8 cellular contexts compared by ENCODE assay signal in the genomic region with DNA sequence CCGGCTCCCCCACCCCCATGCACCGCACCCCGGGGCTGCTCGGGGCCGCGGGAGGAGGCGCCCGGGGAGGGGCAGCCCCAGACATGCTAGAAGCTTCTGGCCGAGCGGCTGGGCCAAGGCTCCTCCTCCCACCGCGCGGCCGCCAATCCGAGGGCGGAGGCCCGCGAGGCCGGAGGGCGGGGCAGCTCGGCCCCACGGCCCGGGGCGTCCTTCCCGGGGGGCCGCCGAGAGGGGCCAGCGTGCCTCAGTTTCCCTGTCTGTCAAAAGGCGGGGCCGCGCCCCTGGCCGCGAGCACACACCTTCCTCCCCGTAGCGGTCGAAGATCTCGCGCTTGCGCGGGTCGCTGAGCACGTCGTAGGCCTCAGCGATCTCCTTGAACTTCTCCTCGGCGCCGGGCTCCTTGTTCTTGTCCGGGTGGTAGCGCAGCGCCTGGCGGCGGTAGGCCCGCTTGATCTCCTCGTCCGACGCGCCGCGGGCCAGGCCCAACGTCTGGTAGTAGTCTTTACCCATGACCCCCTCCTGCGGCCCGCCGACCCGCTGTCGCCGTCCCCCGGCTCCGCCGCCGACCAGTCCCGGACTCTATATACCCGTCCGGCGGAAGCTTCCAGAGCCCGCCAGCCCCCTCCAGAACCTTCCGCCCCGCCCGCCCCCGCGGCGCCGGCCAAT. TPM values are rescaled to one million over a fixed set of nuclear protein-coding genes. Genes with fewer than 3 reads are reported as not detected.
A peak's percentile ranks its signal among the peaks of the same experiment; 100 is the strongest.
DNase-seq lines count a peak whose midpoint lies in the region; ATAC-seq, FAIRE-seq and TF ChIP-seq lines count a peak whose summit lies in the region.

A gene (minus strand): TSS at position 558 of the 666 bp plus-strand sequence. CDS start 48 bp downstream, at position 510.

- H3K79me2 ChIP-seq in ACC112 (ENCODE audit: control insufficient read depth, insufficient read depth, low read length, unreplicated experiment) (peaks cover 34% of the 10 kb centered on the region), endothelial cell of umbilical vein (ENCODE audit: control insufficient read depth, insufficient read depth, low read length) (peaks cover 33% of the 10 kb centered on the region)

- WGBS in mesodermal cell (ENCODE audit: insufficient coverage in 2 of 2), 2 experiments = 0% methylated on average over 40 to 64 of the region's 82 CpGs

- dilution Hi-C loops in endothelial cell of umbilical vein (cut with MboI; ENCODE audit: extremely low pct_ligation_motif_present, low sequenced_read_pairs) = no loop called here

- H3K27me3 ChIP-seq in ACC112 (ENCODE audit: insufficient read depth, low read length) = no peaks in the 10 kb centered on the region
- no peaks in the 10 kb centered on the region for H3K27me3 ChIP-seq in endothelial cell of umbilical vein (ENCODE audit: control insufficient read depth in 2 of 2, insufficient read depth in 2 of 2, low read length in 2 of 2)

- H2AFZ ChIP-seq in ACC112 (ENCODE audit: low read length, unreplicated experiment) (peak within 1 kb of the TSS; percentile 68), endothelial cell of umbilical vein (ENCODE audit: low read depth, low read length) (peak within 1 kb of the TSS; percentile 70)

- H3K9me3 ChIP-seq in endothelial cell of umbilical vein (replicated peaks; ENCODE audit: control insufficient read depth, insufficient read depth, low read length) (no peaks in the 10 kb centered on the region), mesodermal cell (ENCODE audit: control insufficient read depth, low read length) (no peaks in the 10 kb centered on the region)

- ATAC-seq in GM18505 (IDR thresholded peaks at IDR 0.05; ENCODE audit: unreplicated experiment) (peak; percentile 60), HG02884 (IDR thresholded peaks at IDR 0.05; ENCODE audit: unreplicated experiment) (peak; percentile 52)
- peak; percentile 74 for ATAC-seq in stimulated activated effector memory CD8-positive, alpha-beta T cell treated with anti-CD3 and anti-CD28 coated beads, Interleukin-12 subunit alpha, Interleukin-12 subunit beta, amount 100 ng/mL, for 72 hours

- TF ChIP-seq POLR2A in GM18505 (IDR thresholded peaks at IDR 0.05; ENCODE audit: borderline replicate concordance, extremely low read depth, insufficient read depth, insufficient read length) = peak; percentile 97
- peak; percentile 99 for TF ChIP-seq POLR2A in endothelial cell of umbilical vein (IDR thresholded peaks at IDR 0.05; ENCODE audit: low read depth, low read length)

- POLR2A ChIA-PET in endothelial cell of umbilical vein (lab: Charles Lee) = interaction anchor here (0.5 to 2.8 kb wide), 13 partner anchors 8 to 1739 kb away, joined by 3 to 27 read pairs (median 5); a partner anchor contains a TSS

- H3K36me3 Mint-ChIP-seq in stimulated activated effector memory CD8-positive, alpha-beta T cell treated with anti-CD3 and anti-CD28 coated beads, Interleukin-12 subunit alpha, Interleukin-12 subunit beta, amount 100 ng/mL, for 72 hours = peaks cover 74% of the 10 kb centered on the region

- DNase-seq in NCI-H2196 treated with DMSO at 0.1 percent for 48 hours (lab: John Stamatoyannopoulos, UW; ENCODE audit: unreplicated experiment) (peak; percentile 37), endothelial cell of umbilical vein (ENCODE audit: low read depth, low spot score) (peak; percentile 78)
- peak; percentile 68 to 77 for DNase-seq in activated CD4-positive, alpha-beta T cell treated with anti-CD3 and anti-CD28 coated beads, Interleukin-2, amount 50 U/mL, for 48 hours
- peak in 1 of 2 donors; percentile 77 for DNase-seq in stimulated activated effector memory CD8-positive, alpha-beta T cell treated with anti-CD3 and anti-CD28 coated beads, Interleukin-12 subunit alpha, Interleukin-12 subunit beta, amount 100 ng/mL, for 72 hours (ENCODE audit: low spot score in 2 of 2)

- H3K4me1 Mint-ChIP-seq in stimulated activated effector memory CD8-positive, alpha-beta T cell treated with anti-CD3 and anti-CD28 coated beads, Interleukin-12 subunit alpha, Interleukin-12 subunit beta, amount 100 ng/mL, for 72 hours = peaks cover 62% of the 10 kb centered on the region

- peak within 1 kb of the TSS; percentile 94 for H3K4me2 ChIP-seq in endothelial cell of umbilical vein (ENCODE audit: insufficient read depth, low read length)

- intact Hi-C loops in endothelial cell of umbilical vein (cut with micrococcal nuclease) = loop anchor here (1.0 kb wide), 3 partner anchors 11 to 22 kb away; a partner anchor contains a TSS

- H3K4me3 ChIP-seq in ACC112 (ENCODE audit: low read depth, low read length) (peak within 1 kb of the TSS; percentile 99), endothelial cell of umbilical vein (replicated peaks in 1 of 3; ENCODE audit: insufficient read depth in 1 of 3, low read depth in 1 of 3, low read length in 3 of 3) (peak within 1 kb of the TSS; percentile 59 to 93 (median 85)), mesodermal cell (ENCODE audit: extremely low read depth, insufficient read depth, low read length, poor library complexity, severe bottlenecking) (peak within 1 kb of the TSS; percentile 76)

- no peak for FAIRE-seq in endothelial cell of umbilical vein (lab: Jason Lieb, UNC)

- CTCF ChIA-PET in endothelial cell of umbilical vein (lab: Charles Lee) = interaction anchor here (1.0 to 2.9 kb wide), 9 partner anchors 12 to 54 kb away, joined by 3 to 22 read pairs (median 7); a partner anchor contains a TSS

- peak within 1 kb of the TSS; percentile 98 for H3K9ac ChIP-seq in endothelial cell of umbilical vein (replicated peaks; ENCODE audit: extremely low read depth, insufficient read depth, low read length)

- peaks cover 29% of the 10 kb centered on the region for H3K4me1 ChIP-seq in ACC112 (ENCODE audit: control insufficient read depth, insufficient read depth, low read length, unreplicated experiment)
- H3K4me1 ChIP-seq in endothelial cell of umbilical vein (ENCODE audit: control insufficient read depth, extremely low read depth, insufficient read depth, low read length) = peaks cover 47% of the 10 kb centered on the region
- peaks cover 36% of the 10 kb centered on the region for H3K4me1 ChIP-seq in mesodermal cell (ENCODE audit: control insufficient read depth, insufficient read depth, low read length, poor library complexity, severe bottlenecking)

- H3K36me3 ChIP-seq in ACC112 (ENCODE audit: insufficient read depth, low read length) (peaks cover 21% of the 10 kb centered on the region), endothelial cell of umbilical vein (ENCODE audit: control insufficient read depth in 2 of 2, extremely low read depth in 1 of 2, insufficient read depth in 2 of 2, low read length in 2 of 2) (peaks cover 12 to 13% of the 10 kb centered on the region in 2 experiments), mesodermal cell (ENCODE audit: control insufficient read depth, insufficient read depth, low read length) (peaks cover 35% of the 10 kb centered on the region)

- no peak for TF ChIP-seq CTCF in endothelial cell of umbilical vein (IDR thresholded peaks at IDR 0.05; ENCODE audit: extremely low read depth in 1 of 2, insufficient read depth in 1 of 2, low read depth in 1 of 2, low read length in 2 of 2)

- no peaks in the 10 kb centered on the region for H4K20me1 ChIP-seq in endothelial cell of umbilical vein (replicated peaks; ENCODE audit: control insufficient read depth, extremely low read depth, insufficient read depth, low read length)

- H3K9me1 ChIP-seq in endothelial cell of umbilical vein (replicated peaks; ENCODE audit: control insufficient read depth, extremely low read depth, insufficient read depth, low read length) = no peaks in the 10 kb centered on the region

- no TSS peak for BruUV-seq in endothelial cell of umbilical vein (replicated peaks; lab: Mats Ljungman, UMichigan)

- no peaks in the 10 kb centered on the region for H3K9me3 Mint-ChIP-seq in stimulated activated effector memory CD8-positive, alpha-beta T cell treated with anti-CD3 and anti-CD28 coated beads, Interleukin-12 subunit alpha, Interleukin-12 subunit beta, amount 100 ng/mL, for 72 hours

- peak within 1 kb of the TSS; percentile 90 for H3K4me3 Mint-ChIP-seq in stimulated activated effector memory CD8-positive, alpha-beta T cell treated with anti-CD3 and anti-CD28 coated beads, Interleukin-12 subunit alpha, Interleukin-12 subunit beta, amount 100 ng/mL, for 72 hours

- peak within 1 kb of the TSS; percentile 91 for H3K27ac ChIP-seq in ACC112 (ENCODE audit: low read depth, low read length)
- peak within 1 kb of the TSS; percentile 91 for H3K27ac ChIP-seq in endothelial cell of umbilical vein (ENCODE audit: insufficient read depth, low read depth, low read length)
- H3K27ac ChIP-seq in mesodermal cell (ENCODE audit: low read depth, low read length, severe bottlenecking) = peak within 1 kb of the TSS; percentile 99

- H3K27ac Mint-ChIP-seq in stimulated activated effector memory CD8-positive, alpha-beta T cell treated with anti-CD3 and anti-CD28 coated beads, Interleukin-12 subunit alpha, Interleukin-12 subunit beta, amount 100 ng/mL, for 72 hours = peak within 1 kb of the TSS; percentile 94

TF ChIP-seq in endothelial cell of umbilical vein, 7 proteins besides CTCF, POLR2A, EP300 and RAD21:
- peak; percentile 98 for TF ChIP-seq POLR2AphosphoS5 (IDR thresholded peaks at IDR 0.05; ENCODE audit: insufficient read depth, low read depth, low read length)
- no peak for TF ChIP-seq EZH2 (IDR thresholded peaks at IDR 0.05; ENCODE audit: borderline replicate concordance, low read depth, low read length, severe bottlenecking)

RNA-seq across cellular contexts. Expression of the gene that starts here (rescaled TPM):
- total RNA-seq in endothelial cell of umbilical vein = 55.8 and 58.6 TPM in 2 replicates
- polyA plus RNA-seq in endothelial cell of umbilical vein = 49.4 and 59.8 TPM in 2 replicates
- polyA plus RNA-seq in endothelial cell of umbilical vein (2011; cell fraction: cytosol; rRNA removed) = 53.9 and 57.8 TPM in 2 replicates
- polyA plus RNA-seq in endothelial cell of umbilical vein (2011; cell fraction: nucleus; rRNA removed) = 29.2 and 33.8 TPM in 2 replicates
- 54.7 and 65.1 TPM in 2 replicates for polyA plus RNA-seq in endothelial cell of umbilical vein (2012)
- polyA minus RNA-seq in endothelial cell of umbilical vein = 44.9 and 48.7 TPM in 2 replicates
- polyA minus RNA-seq in endothelial cell of umbilical vein (2011; cell fraction: cytosol; rRNA and poly(A)+ RNA removed) = 45.8 TPM
- 14.2 and 15.0 TPM in 2 replicates for polyA minus RNA-seq in endothelial cell of umbilical vein (2011; cell fraction: nucleus; rRNA and poly(A)+ RNA removed)
- 56.7 TPM for polyA plus RNA-seq in mesodermal cell (2013, experiment 1 of 2)
- polyA plus RNA-seq in mesodermal cell (2013, experiment 2 of 2) = 53.9 TPM
